ENCODE assay signal across 18 cellular contexts in the genomic region with DNA sequence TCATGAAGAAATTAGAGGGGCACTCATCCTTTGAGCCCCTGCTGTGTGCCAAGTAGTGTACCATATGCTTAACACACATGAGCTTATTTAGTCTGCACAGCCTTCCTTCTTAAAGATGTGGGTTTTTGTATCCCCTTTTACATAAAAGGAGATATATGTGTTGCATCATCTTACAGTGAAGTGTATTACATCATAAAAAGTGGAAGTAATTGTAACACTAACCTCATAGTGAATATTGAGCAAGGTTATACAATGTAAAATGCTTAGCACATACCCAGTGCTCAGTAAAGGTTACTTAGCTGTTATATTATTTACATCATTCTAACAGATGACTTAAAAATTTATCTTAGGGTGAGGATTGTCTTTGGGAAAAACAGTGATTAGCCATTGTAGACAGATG. TPM values are rescaled to one million over a fixed set of nuclear protein-coding genes. Genes with fewer than 3 reads are reported as not detected.
A peak's percentile ranks its signal among the peaks of the same experiment; 100 is the strongest.
DNase-seq lines count a peak whose midpoint lies in the region; ATAC-seq and TF ChIP-seq lines count a peak whose summit lies in the region.
"Had no signal": no experiment of that assay in that cellular context is flagged by ENCODE, and none has a peak within 500 bp of the region (broad histone marks: within the 10 kb centered on the region; RNA-seq: fewer than 3 reads in every experiment).

No MANE protein-coding gene starts in this region.

- 0 out of 22 replicates have a peak overlapping the region, but pooled peaks of 1 of the 11 experiments have one; percentile 17 for H3K9ac ChIP-seq in BLaER1 treated with 17β-estradiol and CSF1 and Interleukin-3, amounts not matched to agents 10 nM and 100 nM
- H3K9ac ChIP-seq: parathyroid adenoma had no signal

- H3K4me3 ChIP-seq in BLaER1 treated with 17β-estradiol and CSF1 and Interleukin-3, amounts not matched to agents 10 nM and 100 nM, result no peak overlapping the region
- H3K4me3 ChIP-seq in HEK293 (ENCODE audit: low read depth, low read length) (no peak overlapping the region), OCI-LY7 (ENCODE audit: low read depth, low read length, poor library complexity, severe bottlenecking) (no peak overlapping the region), choroid plexus epithelial cell (ENCODE audit: low read depth, low read length) (no peak overlapping the region), aorta (ENCODE audit: low read length in 2 of 2) (no peak overlapping the region)
- H3K4me3 ChIP-seq: smooth muscle cell had no signal

- H3K36me3 ChIP-seq in BLaER1 treated with 17β-estradiol and CSF1 and Interleukin-3, amounts not matched to agents 10 nM and 100 nM, result no peaks in the 10 kb centered on the region
- H3K36me3 ChIP-seq in HEK293 (ENCODE audit: control insufficient read depth in 2 of 2, insufficient read depth in 1 of 2, low read length in 2 of 2), result no peaks in the 10 kb centered on the region
- H3K36me3 ChIP-seq in OCI-LY7 (ENCODE audit: insufficient read depth, low read length), result no peaks in the 10 kb centered on the region
- H3K36me3 ChIP-seq in aorta (ENCODE audit: control insufficient read depth in 1 of 2, insufficient read depth in 2 of 2, low read length in 1 of 2), result no peaks in the 10 kb centered on the region

- H3K79me2 ChIP-seq in OCI-LY7 (ENCODE audit: insufficient read depth, low read depth, low read length), result peaks cover 14% of the 10 kb centered on the region; the same call in 1 of the 2 replicates
- H3K79me2 ChIP-seq: parathyroid adenoma had no signal

- POLR2A ChIA-PET in HEK293 (lab: Yijun Ruan, JAX) (interaction anchor here (0.6 to 0.7 kb wide), 2 partner anchors 35 to 138 kb away, joined by 4 to 8 read pairs; no protein-coding TSS in a partner anchor), OCI-LY7 (lab: Charles Lee) (interaction anchor here (0.6 to 0.7 kb wide), 4 partner anchors 8 to 347 kb away, joined by 3 read pairs; no protein-coding TSS in a partner anchor)

- intact Hi-C loops in OCI-LY7 (cut with micrococcal nuclease; ENCODE audit: unreplicated experiment) (no loop called here), aorta (cut with DNase I) (no loop called here)

- peak overlapping the region; percentile 11 to 71 (median 29); a peak in 14 of 22 replicates for H3K4me2 ChIP-seq in BLaER1 treated with 17β-estradiol and CSF1 and Interleukin-3, amounts not matched to agents 10 nM and 100 nM
- no peak overlapping the region for H3K4me2 ChIP-seq in OCI-LY7 (ENCODE audit: low read length)
- H3K4me2 ChIP-seq: smooth muscle cell had no signal

- no peaks in the 10 kb centered on the region for H3K9me2 ChIP-seq in OCI-LY7 (ENCODE audit: insufficient read depth, low read length)

- H4K20me1 ChIP-seq in BLaER1 treated with 17β-estradiol and CSF1 and Interleukin-3, amounts not matched to agents 10 nM and 100 nM, result peaks cover 0 to 4% (median 0%) of the 10 kb centered on the region in 11 experiments; a peak in 2 of 22 replicates
- no peaks in the 10 kb centered on the region for H4K20me1 ChIP-seq in OCI-LY7 (ENCODE audit: insufficient read depth, low read length)

- DNase-seq in OCI-LY7 (ENCODE audit: low spot score) (peak; percentile 18), choroid plexus epithelial cell (ENCODE audit: low read depth) (peak; percentile 16), SHP77 (lab: John Stamatoyannopoulos, UW) (no peak), aorta (no peak)
- DNase-seq: activated CD4-positive, alpha-beta T cell treated with anti-CD3 and anti-CD28 coated beads, Interleukin-2, amount 10 ng/mL, durations not matched to agents 7 days and 5 days; activated T-cell treated with anti-CD3 and anti-CD28 coated beads, Interleukin-2, amount 50 U/mL, for 48 hours; GOT3; kidney glomerular epithelial cell; NCI-H1417 treated with DMSO at 0.1 percent for 48 hours; stimulated activated naive CD4-positive, alpha-beta T cell treated with Interleukin-2 at 50 U/mL for 16 hours had no signal

- no peak overlapping the region for H2AFZ ChIP-seq in OCI-LY7 (ENCODE audit: low read length)
- H2AFZ ChIP-seq: parathyroid adenoma had no signal

- H3K4me1 ChIP-seq in BLaER1 treated with 17β-estradiol and CSF1 and Interleukin-3, amounts not matched to agents 10 nM and 100 nM, result peaks cover 17 to 36% (median 24%) of the 10 kb centered on the region in 10 experiments
- H3K4me1 ChIP-seq in HEK293 (ENCODE audit: control insufficient read depth, insufficient read depth, low read length) (no peaks in the 10 kb centered on the region), OCI-LY7 (ENCODE audit: insufficient read depth, low read length, poor library complexity, severe bottlenecking) (peaks cover 12% of the 10 kb centered on the region), aorta (ENCODE audit: control insufficient read depth in 1 of 2, insufficient read depth in 2 of 2, low read length in 2 of 2) (no peaks in the 10 kb centered on the region)
- H3K4me1 ChIP-seq: parathyroid adenoma had no signal

- no TSS peak for BruUV-seq in OCI-LY7 (replicated peaks; lab: Mats Ljungman, UMichigan)

- ATAC-seq in aorta (ENCODE audit: low FRiP score) (no peak), GM21786 (IDR thresholded peaks at IDR 0.05; ENCODE audit: unreplicated experiment) (no peak), HG02870 (IDR thresholded peaks at IDR 0.05; ENCODE audit: unreplicated experiment) (no peak)

- H3K27ac ChIP-seq in BLaER1 treated with 17β-estradiol and CSF1 and Interleukin-3, amounts not matched to agents 10 nM and 100 nM, result peak overlapping the region in 10 of 11 experiments; percentile 18 to 68 (median 50); a peak in 16 of 22 replicates
- H3K27ac ChIP-seq in HEK293 (ENCODE audit: extremely low read depth, low read depth, low read length) (no peak overlapping the region), OCI-LY7 (ENCODE audit: low read depth, low read length, poor library complexity, severe bottlenecking) (no peak overlapping the region), aorta (ENCODE audit: low read depth in 1 of 2, low read length in 2 of 2) (no peak overlapping the region)
- H3K27ac ChIP-seq: C4-2B, parathyroid adenoma, RWPE1 had no signal

- H3K27me3 ChIP-seq in BLaER1 treated with 17β-estradiol and CSF1 and Interleukin-3, amounts not matched to agents 10 nM and 100 nM, result no peaks in the 10 kb centered on the region
- no peaks in the 10 kb centered on the region for H3K27me3 ChIP-seq in aorta (ENCODE audit: control insufficient read depth in 1 of 2, insufficient read depth in 2 of 2, low read length in 1 of 2)

- H3K9me3 ChIP-seq in BLaER1 treated with 17β-estradiol and CSF1 and Interleukin-3, amounts not matched to agents 10 nM and 100 nM (replicated peaks in 1 of 11), result no peaks in the 10 kb centered on the region
- H3K9me3 ChIP-seq in HEK293 (ENCODE audit: control insufficient read depth, insufficient read depth, low read depth, low read length) (no peaks in the 10 kb centered on the region), OCI-LY7 (ENCODE audit: low read length) (no peaks in the 10 kb centered on the region), aorta (ENCODE audit: control insufficient read depth, low read length) (no peaks in the 10 kb centered on the region)

- CTCF ChIA-PET in HEK293 (lab: Yijun Ruan, JAX), result interaction anchor here (0.8 kb wide), 1 partner anchor 118 kb away, joined by 6 read pairs; no protein-coding TSS in a partner anchor
- CTCF ChIA-PET in OCI-LY7 (lab: Charles Lee; ENCODE audit: unreplicated experiment), result no interaction called here

- TF ChIP-seq CTCF in HEK293 (tag by site-specific recombination; IDR thresholded peaks at IDR 0.05), result no peak
- no peak for TF ChIP-seq CTCF in OCI-LY7 (conservative IDR thresholded peaks at IDR 0.05; ENCODE audit: low read length)
- no peak for TF ChIP-seq CTCF in choroid plexus epithelial cell (conservative IDR thresholded peaks at IDR 0.05; ENCODE audit: low read depth, low read length)

TF ChIP-seq in HEK293, 187 proteins besides CTCF, POLR2A, EP300 and RAD21 (continues in another document):
- TF ChIP-seq ZBTB1 (tag by site-specific recombination; IDR thresholded peaks at IDR 0.05) (no peak), ZNF266 (tag by site-specific recombination; IDR thresholded peaks at IDR 0.05; ENCODE audit: low read depth) (no peak), ZBTB20 (tag by site-specific recombination; IDR thresholded peaks at IDR 0.05) (no peak), PRDM4 (tag by site-specific recombination; IDR thresholded peaks at IDR 0.05) (0 out of 2 replicates have a peak, but pooled peaks have one; percentile 7)
- TF ChIP-seq, protein P1, sequence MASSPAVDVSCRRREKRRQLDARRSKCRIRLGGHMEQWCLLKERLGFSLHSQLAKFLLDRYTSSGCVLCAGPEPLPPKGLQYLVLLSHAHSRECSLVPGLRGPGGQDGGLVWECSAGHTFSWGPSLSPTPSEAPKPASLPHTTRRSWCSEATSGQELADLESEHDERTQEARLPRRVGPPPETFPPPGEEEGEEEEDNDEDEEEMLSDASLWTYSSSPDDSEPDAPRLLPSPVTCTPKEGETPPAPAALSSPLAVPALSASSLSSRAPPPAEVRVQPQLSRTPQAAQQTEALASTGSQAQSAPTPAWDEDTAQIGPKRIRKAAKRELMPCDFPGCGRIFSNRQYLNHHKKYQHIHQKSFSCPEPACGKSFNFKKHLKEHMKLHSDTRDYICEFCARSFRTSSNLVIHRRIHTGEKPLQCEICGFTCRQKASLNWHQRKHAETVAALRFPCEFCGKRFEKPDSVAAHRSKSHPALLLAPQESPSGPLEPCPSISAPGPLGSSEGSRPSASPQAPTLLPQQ (tag by site-specific recombination; IDR thresholded peaks at IDR 0.05), result peak; percentile 48; the same call in 1 of the 2 replicates

RNA-seq across cellular contexts. Expression of gene PIGU, which starts 3.7 kb away (rescaled TPM):
- total RNA-seq in OCI-LY7 (2014; rRNA removed; shearing (Covaris generic)), result 14.5 and 16.6 TPM in 2 replicates
- total RNA-seq in OCI-LY7 (2022) (27.7 and 27.9 TPM in 2 replicates), aorta (10 to 100 TPM; 10.1 to 11.0 TPM)
- polyA plus RNA-seq in aorta, result 10 to 100 TPM in 1 of 2 donors, 1 to 10 TPM in 1; 6.5 to 17.3 TPM

RNA-seq across cellular contexts. Expression of gene TP53INP2, which starts 23.6 kb away (rescaled TPM):
- total RNA-seq in OCI-LY7 (2014; rRNA removed; shearing (Covaris generic)), result 0.73 and 0.82 TPM in 2 replicates
- total RNA-seq in OCI-LY7 (2022), result 6.4 and 7.9 TPM in 2 replicates
- total RNA-seq in aorta, result 10 to 100 TPM; 12.9 to 29.7 TPM
- polyA plus RNA-seq in aorta, result 10 to 100 TPM; 11.3 to 28.3 TPM

Comparison
In these comparisons a context has a peak if more than half of its experiments do, and no peak if none do; other contexts are left out.
1. H3K27ac ChIP-seq: peak in BLaER1 treated with 17β-estradiol and CSF1 and Interleukin-3, amounts not matched to agents 10 nM and 100 nM (10 of 11); none in HEK293 (single experiment), OCI-LY7 (single experiment) and aorta (0 of 2).
2. DNase-seq: peak in OCI-LY7 (single experiment) and choroid plexus epithelial cell (single experiment); none in SHP77 (0 of 2) and aorta (0 of 2).